In the genomic region with DNA sequence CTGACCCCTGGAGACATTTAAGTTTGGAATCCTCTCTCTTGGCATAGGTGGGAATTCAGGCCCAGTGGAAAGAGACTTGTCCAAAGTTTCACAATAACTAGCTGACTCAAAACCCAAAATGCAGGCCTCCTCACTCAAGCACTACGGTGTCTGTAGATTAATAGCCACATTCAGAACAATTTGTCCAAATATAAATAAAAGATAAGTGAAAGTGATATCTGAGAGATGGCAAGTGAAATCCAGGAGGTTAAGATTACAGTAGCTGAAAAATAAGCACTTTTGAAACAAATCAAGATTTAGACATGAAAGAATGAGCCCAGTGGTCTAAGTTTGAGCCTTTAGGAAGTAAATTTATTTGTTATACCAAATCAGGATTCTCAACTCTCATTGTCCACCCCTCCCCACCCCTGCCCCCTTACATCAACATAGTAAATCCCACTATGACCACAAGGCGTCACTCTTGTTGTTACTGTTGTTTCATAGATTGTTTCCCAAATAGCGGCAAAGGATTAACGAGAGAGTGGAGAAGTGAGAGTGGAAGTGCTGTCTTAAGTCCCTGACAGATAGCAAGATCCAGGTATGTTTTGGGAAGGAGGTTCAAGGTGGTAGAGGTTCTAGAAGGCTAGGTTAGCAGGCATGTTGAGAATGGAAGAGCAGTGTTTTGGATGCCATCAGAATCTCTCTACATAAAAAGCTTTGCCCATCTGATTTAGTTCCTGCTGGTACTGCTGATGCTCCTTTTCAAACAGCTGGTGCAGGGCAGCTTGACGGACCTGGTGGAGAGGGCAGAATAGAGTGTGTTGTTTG, we compare ENCODE assay signal across 8 cellular contexts. TPM values are rescaled to one million over a fixed set of nuclear protein-coding genes. Genes with fewer than 3 reads are reported as not detected.
DNase-seq lines count a peak whose midpoint lies in the region; ATAC-seq and TF ChIP-seq lines count a peak whose summit lies in the region.

No MANE protein-coding gene starts in this region.

- intact Hi-C loops in A673 (cut with micrococcal nuclease; ENCODE audit: unreplicated experiment) = loop anchor here (1.0 to 2.0 kb wide), 2 partner anchors 73 to 136 kb away; partner anchors contain the start of gene HAX1
- intact Hi-C loops in esophagus muscularis mucosa (cut with DNase I) = loop anchor here (5.0 to 10.0 kb wide), 2 partner anchors 73 to 136 kb away; partner anchors contain the start of gene HAX1

- H3K79me2 ChIP-seq in neural cell (replicated peaks; ENCODE audit: insufficient read depth, low read length) = no peaks in the 10 kb centered on the region

- TF ChIP-seq EP300 in esophagus muscularis mucosa (IDR thresholded peaks at IDR 0.05) (no peak), neural cell (conservative IDR thresholded peaks at IDR 0.05; ENCODE audit: poor library complexity, severe bottlenecking) (no peak)

- H3K9me3 ChIP-seq in A673 (ENCODE audit: low read depth, low read length, poor library complexity, severe bottlenecking) (no peaks in the 10 kb centered on the region), ES-I3 (ENCODE audit: control insufficient read depth, insufficient read depth, low read length) (no peaks in the 10 kb centered on the region), WERI-Rb-1 (ENCODE audit: severe bottlenecking) (no peaks in the 10 kb centered on the region), esophagus muscularis mucosa (no peaks in the 10 kb centered on the region), neural cell (ENCODE audit: low read length) (no peaks in the 10 kb centered on the region)

- H3K9ac ChIP-seq in ES-I3 (ENCODE audit: low read depth, low read length) (0 out of 2 replicates have a peak overlapping the region, but pooled peaks have one; percentile 6), neural cell (ENCODE audit: low read length) (no peak overlapping the region)

- H3K27ac ChIP-seq in A673 (ENCODE audit: low read depth, low read length, poor library complexity, severe bottlenecking) (no peak overlapping the region), WERI-Rb-1 (no peak overlapping the region), esophagus muscularis mucosa (replicated peaks in 1 of 4) (peak overlapping the region in 3 of 4 donors; percentile 9 to 14 (median 13)), neural cell (ENCODE audit: low read length) (no peak overlapping the region)

- H3K27me3 ChIP-seq in A673 (replicated peaks; ENCODE audit: insufficient read depth, low read depth, low read length, poor library complexity) (no peaks in the 10 kb centered on the region), WERI-Rb-1 (ENCODE audit: insufficient read depth, low read depth, severe bottlenecking) (peaks cover 8% of the 10 kb centered on the region), esophagus muscularis mucosa (no peaks in the 10 kb centered on the region), neural cell (ENCODE audit: insufficient read depth, low read depth, low read length) (no peaks in the 10 kb centered on the region)

- H3K4me3 ChIP-seq in A673 (ENCODE audit: low read depth, low read length, poor library complexity, severe bottlenecking) (peak overlapping the region; percentile 13), WERI-Rb-1 (ENCODE audit: low read depth, low read length) (no peak overlapping the region), esophagus muscularis mucosa (peak overlapping the region in 1 of 4 donors; percentile 20), neural cell (ENCODE audit: low read length) (no peak overlapping the region)

- H4K20me1 ChIP-seq in neural cell (ENCODE audit: insufficient read depth) = no peaks in the 10 kb centered on the region

- H3K9me2 ChIP-seq in neural cell (ENCODE audit: insufficient read depth, low read length) = no peaks in the 10 kb centered on the region

- no peaks in the 10 kb centered on the region for H3K4me1 ChIP-seq in A673 (ENCODE audit: insufficient read depth, low read length, poor library complexity, severe bottlenecking)
- H3K4me1 ChIP-seq in ES-I3 (ENCODE audit: insufficient read depth, low read length) = no peaks in the 10 kb centered on the region
- peaks cover 0 to 11% (median 10%) of the 10 kb centered on the region in 4 donors for H3K4me1 ChIP-seq in esophagus muscularis mucosa

- H3F3A ChIP-seq in neural cell (ENCODE audit: insufficient read depth, low read length, poor library complexity, severe bottlenecking) = no peaks in the 10 kb centered on the region

- peak; percentile 82 for DNase-seq in A673 (ENCODE audit: low spot score)
- peak; percentile 40 for DNase-seq in NCI-H128 (lab: John Stamatoyannopoulos, UW; ENCODE audit: unreplicated experiment)
- DNase-seq in WERI-Rb-1 = peak; percentile 82
- no peak for DNase-seq in esophagus muscularis mucosa (ENCODE audit: extremely low spot score)

- BruUV-seq in A673 (replicated peaks; lab: Mats Ljungman, UMichigan) = no TSS peak

- POLR2A ChIA-PET in A673 (lab: Charles Lee; ENCODE audit: low non-redundant PET) = no interaction called here

- ATAC-seq in HG03354 (IDR thresholded peaks at IDR 0.05; ENCODE audit: poor library complexity, severe bottlenecking, unreplicated experiment) (no peak), HG03025 (IDR thresholded peaks at IDR 0.05; ENCODE audit: low FRiP score, unreplicated experiment) (no peak)

- CTCF ChIA-PET in A673 (lab: Charles Lee) = interaction anchor here (0.5 to 2.1 kb wide), 6 partner anchors 13 to 136 kb away, joined by 3 to 13 read pairs (median 6); no protein-coding TSS in a partner anchor

- H3K4me2 ChIP-seq in neural cell (ENCODE audit: low read length) = no peak overlapping the region

- TF ChIP-seq POLR2A in esophagus muscularis mucosa (IDR thresholded peaks at IDR 0.05; ENCODE audit: low read depth) = no peak

- no peak overlapping the region for H2AFZ ChIP-seq in neural cell (ENCODE audit: low read depth, low read length)

- H3K36me3 ChIP-seq in A673 (ENCODE audit: insufficient read depth, low read length, poor library complexity, severe bottlenecking) = no peaks in the 10 kb centered on the region
- no peaks in the 10 kb centered on the region for H3K36me3 ChIP-seq in ES-I3 (ENCODE audit: insufficient read depth, low read length)
- H3K36me3 ChIP-seq in WERI-Rb-1 = no peaks in the 10 kb centered on the region
- no peaks in the 10 kb centered on the region for H3K36me3 ChIP-seq in esophagus muscularis mucosa
- no peaks in the 10 kb centered on the region for H3K36me3 ChIP-seq in neural cell (ENCODE audit: insufficient read depth, low read length)

- WGBS in esophagus muscularis mucosa = 13% methylated on average over 5 of the region's 5 CpGs

- TF ChIP-seq CTCF in A673 (conservative IDR thresholded peaks at IDR 0.05; ENCODE audit: low read depth, low read length) (peak; percentile 73), WERI-Rb-1 (IDR thresholded peaks at IDR 0.05; ENCODE audit: low read depth, low read length) (peak; percentile 81), esophagus muscularis mucosa (IDR thresholded peaks at IDR 0.05) (peak; percentile 45 to 65 (median 52)), neural cell (IDR thresholded peaks at IDR 0.05; ENCODE audit: poor library complexity, severe bottlenecking) (peak; percentile 60)

- peak; percentile 43 for TF ChIP-seq RAD21 in neural cell (conservative IDR thresholded peaks at IDR 0.05)

TF ChIP-seq in neural cell, 6 proteins besides CTCF, POLR2A, EP300 and RAD21:
- no peak for TF ChIP-seq POLR2AphosphoS5 (IDR thresholded peaks at IDR 0.05)
- TF ChIP-seq SMC3 (conservative IDR thresholded peaks at IDR 0.05; ENCODE audit: poor library complexity) = peak; percentile 52
- TF ChIP-seq MXI1 (conservative IDR thresholded peaks at IDR 0.05; ENCODE audit: poor library complexity, severe bottlenecking) = no peak

RNA-seq across cellular contexts. Expression of gene TPM3, which starts 7.1 kb away (rescaled TPM):
- total RNA-seq in A673 (2021) (661 and 746 TPM in 2 replicates), esophagus muscularis mucosa (100 to 1,000 TPM in 3 of 4 donors, 10 to 100 TPM in 1; 75.6 to 205 (median 131) TPM)
- polyA plus RNA-seq in neural cell = 339 and 356 TPM in 2 replicates
- polyA minus RNA-seq in neural cell = 205 and 256 TPM in 2 replicates

RNA-seq across cellular contexts. Expression of gene CFAP141, which starts 7.2 kb away (rescaled TPM):
- total RNA-seq in A673 (2021) = not detected in 2 replicates
- total RNA-seq in esophagus muscularis mucosa = not detected
- not detected in 2 replicates for polyA plus RNA-seq in neural cell
- not detected in 2 replicates for polyA minus RNA-seq in neural cell

RNA-seq across cellular contexts. Expression of gene UBAP2L, which starts 21.8 kb away (rescaled TPM):
- total RNA-seq in A673 (2021) (249 and 269 TPM in 2 replicates), esophagus muscularis mucosa (10 to 100 TPM; 53.6 to 79.7 (median 63.4) TPM)
- polyA plus RNA-seq in neural cell = 41.4 and 44.7 TPM in 2 replicates
- 102 and 119 TPM in 2 replicates for polyA minus RNA-seq in neural cell

RNA-seq across cellular contexts. Expression of gene NUP210L, which starts 44.1 kb away (rescaled TPM):
- 0.04 and 0.09 TPM in 2 replicates for total RNA-seq in A673 (2021)
- not detected for total RNA-seq in esophagus muscularis mucosa
- polyA plus RNA-seq in neural cell = 0.09 TPM in 1 of 2 replicates, not detected in the other
- 0.23 and 0.24 TPM in 2 replicates for polyA minus RNA-seq in neural cell

Comparison
In these comparisons a context has a peak if more than half of its experiments do, and no peak if none do; other contexts are left out.
1. H3K27ac ChIP-seq: peak in esophagus muscularis mucosa (3 of 4); none in A673 (single experiment), WERI-Rb-1 (single experiment) and neural cell (single experiment).
2. Peak in every context shown above with its lines, with median percentiles within 50 percentile points of each other: CTCF ChIP-seq.